13 cellular contexts compared by ENCODE assay signal in genomic region chr7:54330216-54330800, GRCh38.
"Had no signal": no experiment of that assay in that cellular context is flagged by ENCODE, and none has a peak within 500 bp of the region (broad histone marks: within the 10 kb centered on the region; RNA-seq: fewer than 3 reads in every experiment).

No MANE protein-coding gene starts in this region.

- H3K27me3 Mint-ChIP-seq: activated naive CD8-positive, alpha-beta T cell treated with anti-CD3 and anti-CD28 coated beads, Interleukin-2, amount 50 U/mL, for 24 hours; stimulated activated memory B cell treated with anti-CD40 and anti-IgM and Interleukin-4, amounts not matched to agents 10 μg/mL and 1 μg/mL and 100 μg/mL, for 72 hours had no signal

- H3K4me1 ChIP-seq: spleen had no signal

- H3K27me3 ChIP-seq: neutrophil, spleen had no signal

- H3K27ac Mint-ChIP-seq: activated CD8-positive, alpha-beta T cell treated with anti-CD3 and anti-CD28 coated beads, Interleukin-2, amount 10 ng/mL, durations not matched to agents 7 days and 5 days; activated naive CD8-positive, alpha-beta T cell treated with anti-CD3 and anti-CD28 coated beads, Interleukin-2, amount 50 U/mL, for 24 hours; stimulated activated memory B cell treated with anti-CD40 and anti-IgM and Interleukin-4, amounts not matched to agents 10 μg/mL and 1 μg/mL and 100 μg/mL, for 72 hours had no signal

- H3K9me3 Mint-ChIP-seq: stimulated activated memory B cell treated with anti-CD40 and anti-IgM and Interleukin-4, amounts not matched to agents 10 μg/mL and 1 μg/mL and 100 μg/mL, for 72 hours had no signal

- DNase-seq: activated CD4-positive, alpha-beta T cell treated with anti-CD3 and anti-CD28 coated beads for 48 hours; activated CD8-positive, alpha-beta memory T cell treated with anti-CD3 and anti-CD28 coated beads, Interleukin-2, amount 50 U/mL, for 48 hours; activated CD8-positive, alpha-beta T cell treated with anti-CD3 and anti-CD28 coated beads, Interleukin-2, amount 10 ng/mL, durations not matched to agents 7 days and 5 days; activated naive CD4-positive, alpha-beta T cell treated with Interleukin-2 at 50 U/mL for 16 hours; activated naive CD8-positive, alpha-beta T cell treated with anti-CD3 and anti-CD28 coated beads, Interleukin-2, amount 50 U/mL, for 24 hours; effector memory CD4-positive, alpha-beta T cell; spleen; stimulated activated CD4-positive, alpha-beta T cell treated with anti-CD3 and anti-CD28 coated beads, Interleukin-1b, Interleukin-23, amount 100 ng/mL, for 48 hours; trophoblast cell had no signal

- H3K36me3 ChIP-seq: neutrophil, spleen had no signal

- ATAC-seq: activated CD8-positive, alpha-beta T cell treated with anti-CD3 and anti-CD28 coated beads, Interleukin-2, amount 10 ng/mL, durations not matched to agents 7 days and 5 days; activated naive CD8-positive, alpha-beta T cell treated with anti-CD3 and anti-CD28 coated beads, Interleukin-2, amount 50 U/mL, for 24 hours; sciatic nerve had no signal

- H3K36me3 Mint-ChIP-seq: stimulated activated memory B cell treated with anti-CD40 and anti-IgM and Interleukin-4, amounts not matched to agents 10 μg/mL and 1 μg/mL and 100 μg/mL, for 72 hours had no signal

- H3K4me3 Mint-ChIP-seq: activated CD8-positive, alpha-beta T cell treated with anti-CD3 and anti-CD28 coated beads, Interleukin-2, amount 10 ng/mL, durations not matched to agents 7 days and 5 days; activated naive CD8-positive, alpha-beta T cell treated with anti-CD3 and anti-CD28 coated beads, Interleukin-2, amount 50 U/mL, for 24 hours; stimulated activated memory B cell treated with anti-CD40 and anti-IgM and Interleukin-4, amounts not matched to agents 10 μg/mL and 1 μg/mL and 100 μg/mL, for 72 hours had no signal

- H3K27ac ChIP-seq: coronary artery, neutrophil, spleen had no signal

- H3K4me1 Mint-ChIP-seq: activated naive CD8-positive, alpha-beta T cell treated with anti-CD3 and anti-CD28 coated beads, Interleukin-2, amount 50 U/mL, for 24 hours; stimulated activated memory B cell treated with anti-CD40 and anti-IgM and Interleukin-4, amounts not matched to agents 10 μg/mL and 1 μg/mL and 100 μg/mL, for 72 hours had no signal

- H3K4me3 ChIP-seq: coronary artery, spleen had no signal
